In the genomic region with DNA sequence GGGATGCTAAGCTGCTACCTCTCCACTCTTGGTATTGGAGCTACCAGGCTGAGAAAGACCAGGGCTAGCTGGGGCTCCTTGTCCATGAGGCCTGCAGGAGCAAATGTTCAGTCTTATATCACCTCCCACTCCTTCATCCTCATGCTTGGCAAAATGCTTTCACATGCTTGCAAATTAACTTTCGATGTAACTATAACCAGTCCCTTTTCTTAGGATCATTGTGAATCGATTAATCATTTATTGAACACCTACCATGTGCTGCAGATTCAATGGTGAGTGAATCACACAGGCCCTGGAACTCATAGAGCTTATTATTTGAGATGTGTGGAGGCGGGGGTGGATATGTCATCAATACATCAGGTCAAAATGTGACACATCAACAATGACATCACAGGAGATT, we compare ENCODE assay signal across 9 cellular contexts.
"Had no signal": no experiment of that assay in that cellular context is flagged by ENCODE, and none has a peak within 500 bp of the region (broad histone marks: within the 10 kb centered on the region; RNA-seq: fewer than 3 reads in every experiment).

No MANE protein-coding gene starts in this region.

- H3K4me3 ChIP-seq: GM23248, HAP-1, K562 had no signal

- DNase-seq: GM23248, GOT3, H7, HFFc6, IMR-90, KG1 had no signal

- H3K36me3 ChIP-seq: HAP-1 had no signal

- H3K27ac ChIP-seq: GM23248 had no signal

- H3K9me3 ChIP-seq: HAP-1 had no signal

- FAIRE-seq: K562 had no signal

- ATAC-seq: HCT116, K562 had no signal

- H3K4me1 ChIP-seq: HAP-1 had no signal

- H2AFZ ChIP-seq: GM23248 had no signal

- H3K9ac ChIP-seq: GM23248 had no signal

- H3K27ac Mint-ChIP-seq: HFFc6 had no signal

- H3K4me3 Mint-ChIP-seq: HFFc6 had no signal
